Comparison of ENCODE assay signal across 11 cellular contexts in genomic region chr14:67636361-67636919, GRCh38. TPM values are rescaled to one million over a fixed set of nuclear protein-coding genes. Genes with fewer than 3 reads are reported as not detected.
DNase-seq lines count a peak whose midpoint lies in the region; ATAC-seq, FAIRE-seq and TF ChIP-seq lines count a peak whose summit lies in the region.
"Had no signal": no experiment of that assay in that cellular context is flagged by ENCODE, and none has a peak within 500 bp of the region (broad histone marks: within the 10 kb centered on the region; RNA-seq: fewer than 3 reads in every experiment).

No MANE protein-coding gene starts in this region.

- dilution Hi-C loops in keratinocyte (cut with MboI; ENCODE audit: extremely low pct_ligation_motif_present, low sequenced_read_pairs): no loop called here

- no peaks in the 10 kb centered on the region for H4K20me1 ChIP-seq in PC-9 (ENCODE audit: insufficient read depth)
- no peaks in the 10 kb centered on the region for H4K20me1 ChIP-seq in keratinocyte (ENCODE audit: control insufficient read depth, extremely low read depth, insufficient read depth, low read length)

- TF ChIP-seq CTCF in PC-9 (conservative IDR thresholded peaks at IDR 0.05) (no peak), keratinocyte (optimal IDR thresholded peaks at IDR 0.05 in 1 of 3, IDR thresholded peaks at IDR 0.05 in 1 of 3, conservative IDR thresholded peaks at IDR 0.05 in 1 of 3; ENCODE audit: extremely low read depth in 1 of 3, insufficient read depth in 2 of 3, low read length in 3 of 3) (no peak), testis (IDR thresholded peaks at IDR 0.05) (no peak)

- H3K27me3 ChIP-seq in PC-9 (ENCODE audit: insufficient read depth, low read depth) (no peaks in the 10 kb centered on the region), keratinocyte (ENCODE audit: control insufficient read depth, extremely low read depth, insufficient read depth, low read length) (no peaks in the 10 kb centered on the region), testis (no peaks in the 10 kb centered on the region)
- H3K27me3 ChIP-seq: SJSA1, upper lobe of right lung had no signal

- TF ChIP-seq POLR2A in testis (IDR thresholded peaks at IDR 0.05): no peak

- 73 to 87% methylated on average over 3 of the region's 3 CpGs for WGBS in testis, 2 donors

- POLR2A ChIA-PET in PC-9 (lab: Charles Lee; ENCODE audit: unreplicated experiment): interaction anchor here (0.7 kb wide), 1 partner anchor 56 kb away, joined by 10 read pairs; no protein-coding TSS in a partner anchor

- no peaks in the 10 kb centered on the region for H3K9me2 ChIP-seq in PC-9 (ENCODE audit: insufficient read depth)

- peaks cover 10% of the 10 kb centered on the region; the same call in 1 of the 2 replicates for H3F3A ChIP-seq in PC-9 (ENCODE audit: insufficient read depth, low read depth)

- no peak overlapping the region for H3K9ac ChIP-seq in keratinocyte (ENCODE audit: control insufficient read depth, extremely low read depth, insufficient read depth, low read length)

- no peak overlapping the region for H3K4me3 ChIP-seq in PC-9
- no peak overlapping the region for H3K4me3 ChIP-seq in keratinocyte (ENCODE audit: control insufficient read depth in 2 of 3, extremely low read depth in 1 of 3, insufficient read depth in 2 of 3, low read depth in 1 of 3, low read length in 3 of 3)
- H3K4me3 ChIP-seq in testis: no peak overlapping the region
- H3K4me3 ChIP-seq: SJSA1, upper lobe of right lung had no signal

- DNase-seq in DMS53 (lab: John Stamatoyannopoulos, UW) (peak; percentile 81), PC-9 (no peak), keratinocyte (ENCODE audit: low read depth, low spot score) (no peak), testis (no peak), AG08396 (ENCODE audit: low spot score) (no peak), ureter (ENCODE audit: low spot score) (no peak), GOT3 (lab: John Stamatoyannopoulos, UW) (no peak)
- DNase-seq: endodermal cell, upper lobe of right lung had no signal

- peak; percentile 43 for FAIRE-seq in keratinocyte (lab: Jason Lieb, UNC)

- H3K36me3 ChIP-seq in PC-9 (ENCODE audit: low read depth) (no peaks in the 10 kb centered on the region), keratinocyte (ENCODE audit: control insufficient read depth in 2 of 2, extremely low read depth in 1 of 2, insufficient read depth in 2 of 2, low read length in 2 of 2) (peaks cover 0 to 3% of the 10 kb centered on the region in 2 experiments), testis (ENCODE audit: low read depth, missing control alignments) (no peaks in the 10 kb centered on the region)
- H3K36me3 ChIP-seq: SJSA1, upper lobe of right lung had no signal

- H3K9me3 ChIP-seq in PC-9 (ENCODE audit: insufficient read depth, low read depth) (no peaks in the 10 kb centered on the region), keratinocyte (ENCODE audit: control insufficient read depth, low read depth, low read length) (no peaks in the 10 kb centered on the region), testis (no peaks in the 10 kb centered on the region)
- H3K9me3 ChIP-seq: SJSA1, upper lobe of right lung had no signal

- H3K79me2 ChIP-seq in PC-9 (ENCODE audit: low read depth) (no peaks in the 10 kb centered on the region), keratinocyte (ENCODE audit: control insufficient read depth, insufficient read depth, low read length) (no peaks in the 10 kb centered on the region)

- peaks cover 13% of the 10 kb centered on the region for H3K4me1 ChIP-seq in PC-9 (replicated peaks; ENCODE audit: insufficient read depth)
- peaks cover 9% of the 10 kb centered on the region for H3K4me1 ChIP-seq in keratinocyte (ENCODE audit: control insufficient read depth, extremely low read depth, insufficient read depth, low read length)
- no peaks in the 10 kb centered on the region for H3K4me1 ChIP-seq in testis
- H3K4me1 ChIP-seq: SJSA1, upper lobe of right lung had no signal

- intact Hi-C loops in PC-9 (cut with micrococcal nuclease; ENCODE audit: unreplicated experiment): no loop called here
- intact Hi-C loops in testis (cut with DNase I; ENCODE audit: low total_unique reads): no loop called here

- H3K4me2 ChIP-seq in PC-9: peak overlapping the region; percentile 40
- no peak overlapping the region for H3K4me2 ChIP-seq in keratinocyte (ENCODE audit: control insufficient read depth, extremely low read depth, insufficient read depth, low read depth, low read length)

- CTCF ChIA-PET in PC-9 (lab: Charles Lee): no interaction called here

- peak; percentile 45 for ATAC-seq in HG02642 (IDR thresholded peaks at IDR 0.05; ENCODE audit: poor library complexity, unreplicated experiment)
- ATAC-seq: upper lobe of right lung had no signal

- no TSS peak for BruUV-seq in PC-9 (replicated peaks; lab: Mats Ljungman, UMichigan)

- H3K27ac ChIP-seq in PC-9: peak overlapping the region; percentile 67
- peak overlapping the region; percentile 22 for H3K27ac ChIP-seq in keratinocyte (ENCODE audit: control insufficient read depth, insufficient read depth, low read length)
- H3K27ac ChIP-seq in testis: no peak overlapping the region
- H3K27ac ChIP-seq: SJSA1, upper lobe of right lung had no signal

- no peaks in the 10 kb centered on the region for H3K9me1 ChIP-seq in keratinocyte (ENCODE audit: control insufficient read depth, extremely low read depth, insufficient read depth, low read length)

- H2AFZ ChIP-seq in PC-9 (peak overlapping the region; percentile 69), keratinocyte (ENCODE audit: control insufficient read depth, low read length) (no peak overlapping the region)

RNA-seq across cellular contexts. Expression of gene ARG2, which starts 16.7 kb away (rescaled TPM):
- 8.6 and 10.2 TPM in 2 replicates for total RNA-seq in PC-9 (2021)
- 3.5 to 9.4 TPM (median 8.2 TPM) in 3 replicates for polyA plus RNA-seq in keratinocyte
- 20.9 TPM for polyA plus RNA-seq in keratinocyte (2011; ENCODE audit: low read depth)
- polyA plus RNA-seq in keratinocyte (2011; cell fraction: cytosol; rRNA removed): 3.6 and 5.4 TPM in 2 replicates
- 2.3 and 2.6 TPM in 2 replicates for polyA plus RNA-seq in keratinocyte (2011; cell fraction: nucleus; rRNA removed)
- polyA plus RNA-seq in keratinocyte (2012; ENCODE audit: low replicate concordance): 5.6 and 17.6 TPM in 2 replicates
- polyA minus RNA-seq in keratinocyte: 2.1 to 21.5 TPM (median 11.0 TPM) in 3 replicates
- 2.5 TPM for polyA minus RNA-seq in keratinocyte (2011; cell fraction: cytosol; rRNA and poly(A)+ RNA removed)
- 1.9 and 2.8 TPM in 2 replicates for polyA minus RNA-seq in keratinocyte (2011; cell fraction: nucleus; rRNA and poly(A)+ RNA removed)
- total RNA-seq in testis: 1 to 10 TPM; 3.8 to 5.1 TPM
- polyA plus RNA-seq in testis (ENCODE audit: insufficient read depth, low read depth, low replicate concordance): 5.3 TPM
- total RNA-seq in ureter: 6.0 TPM

RNA-seq across cellular contexts. Expression of gene PIGH, which starts 36.4 kb away (rescaled TPM):
- total RNA-seq in PC-9 (2021) (9.8 and 13.0 TPM in 2 replicates), testis (10 to 100 TPM; 44.1 to 45.2 TPM), ureter (29.8 TPM)
- polyA plus RNA-seq in keratinocyte (24.3 to 29.9 TPM (median 29.0 TPM) in 3 replicates), testis (ENCODE audit: insufficient read depth, low read depth, low replicate concordance) (69.3 TPM)
- 12.4 TPM for polyA plus RNA-seq in keratinocyte (2011; ENCODE audit: low read depth)
- polyA plus RNA-seq in keratinocyte (2011; cell fraction: cytosol; rRNA removed): 30.1 and 33.4 TPM in 2 replicates
- 39.1 and 41.1 TPM in 2 replicates for polyA plus RNA-seq in keratinocyte (2011; cell fraction: nucleus; rRNA removed)
- 15.4 and 24.0 TPM in 2 replicates for polyA plus RNA-seq in keratinocyte (2012; ENCODE audit: low replicate concordance)
- 3.8 to 13.5 TPM (median 9.0 TPM) in 3 replicates for polyA minus RNA-seq in keratinocyte
- 24.7 TPM for polyA minus RNA-seq in keratinocyte (2011; cell fraction: cytosol; rRNA and poly(A)+ RNA removed)
- 5.5 and 6.4 TPM in 2 replicates for polyA minus RNA-seq in keratinocyte (2011; cell fraction: nucleus; rRNA and poly(A)+ RNA removed)

RNA-seq across cellular contexts. Expression of gene VTI1B, which starts 38.0 kb away (rescaled TPM):
- total RNA-seq in PC-9 (2021) (131 and 148 TPM in 2 replicates), testis (10 to 100 TPM; 65.0 to 72.7 TPM), ureter (108 TPM)
- polyA plus RNA-seq in keratinocyte (54.4 to 94.4 TPM (median 62.1 TPM) in 3 replicates), testis (ENCODE audit: insufficient read depth, low read depth, low replicate concordance) (143 TPM)
- polyA plus RNA-seq in keratinocyte (2011; ENCODE audit: low read depth): 76.2 TPM
- polyA plus RNA-seq in keratinocyte (2011; cell fraction: cytosol; rRNA removed): 63.2 and 81.0 TPM in 2 replicates
- polyA plus RNA-seq in keratinocyte (2011; cell fraction: nucleus; rRNA removed): 14.9 and 19.9 TPM in 2 replicates
- polyA plus RNA-seq in keratinocyte (2012; ENCODE audit: low replicate concordance): 63.8 and 80.2 TPM in 2 replicates
- polyA minus RNA-seq in keratinocyte: 16.7 to 36.1 TPM (median 18.6 TPM) in 3 replicates
- polyA minus RNA-seq in keratinocyte (2011; cell fraction: cytosol; rRNA and poly(A)+ RNA removed): 18.8 TPM
- polyA minus RNA-seq in keratinocyte (2011; cell fraction: nucleus; rRNA and poly(A)+ RNA removed): 6.2 and 7.1 TPM in 2 replicates

RNA-seq across cellular contexts. Expression of gene RDH11, which starts 59.1 kb away (rescaled TPM):
- total RNA-seq in PC-9 (2021) (73.2 and 97.0 TPM in 2 replicates), testis (10 to 100 TPM; 82.4 to 87.5 TPM), ureter (62.1 TPM)
- polyA plus RNA-seq in keratinocyte (189 to 202 TPM (median 197 TPM) in 3 replicates), testis (ENCODE audit: insufficient read depth, low read depth, low replicate concordance) (63.2 TPM)
- 26.0 TPM for polyA plus RNA-seq in keratinocyte (2011; ENCODE audit: low read depth)
- polyA plus RNA-seq in keratinocyte (2011; cell fraction: cytosol; rRNA removed): 62.5 and 115 TPM in 2 replicates
- polyA plus RNA-seq in keratinocyte (2011; cell fraction: nucleus; rRNA removed): 338 and 380 TPM in 2 replicates
- polyA plus RNA-seq in keratinocyte (2012; ENCODE audit: low replicate concordance): 64.7 and 110 TPM in 2 replicates
- polyA minus RNA-seq in keratinocyte: 163 to 187 TPM (median 163 TPM) in 3 replicates
- polyA minus RNA-seq in keratinocyte (2011; cell fraction: cytosol; rRNA and poly(A)+ RNA removed): 107 TPM
- polyA minus RNA-seq in keratinocyte (2011; cell fraction: nucleus; rRNA and poly(A)+ RNA removed): 149 and 226 TPM in 2 replicates

Comparison
In these comparisons a context has a peak if more than half of its experiments do, and no peak if none do; other contexts are left out.
1. H3K27ac ChIP-seq: peak in PC-9 (single experiment) and keratinocyte (single experiment); none in testis (0 of 2).